16 cellular contexts compared by ENCODE assay signal in genomic region chr3:115549111-115549510, GRCh38.
A peak's percentile ranks its signal among the peaks of the same experiment; 100 is the strongest.
DNase-seq lines count a peak whose midpoint lies in the region; TF ChIP-seq lines count a peak whose summit lies in the region.
"Had no signal": no experiment of that assay in that cellular context is flagged by ENCODE, and none has a peak within 500 bp of the region (broad histone marks: within the 10 kb centered on the region; RNA-seq: fewer than 3 reads in every experiment).

No MANE protein-coding gene starts in this region.

- TF ChIP-seq EP300 in SK-N-SH (IDR thresholded peaks at IDR 0.05; ENCODE audit: borderline replicate concordance in 1 of 2, low read depth in 1 of 2, low read length in 1 of 2): 0 out of 4 replicates have a peak, but pooled peaks of 1 of the 2 experiments have one; percentile 8
- TF ChIP-seq EP300 in stomach (IDR thresholded peaks at IDR 0.05): no peak

- peaks cover 8 to 33% of the 10 kb centered on the region in 2 experiments; a peak in 2 of 4 replicates for H3K4me1 ChIP-seq in SK-N-SH (ENCODE audit: control insufficient read depth in 1 of 2, insufficient read depth in 2 of 2, low read depth in 1 of 2, low read length in 1 of 2)
- no peaks in the 10 kb centered on the region for H3K4me1 ChIP-seq in stomach
- H3K4me1 ChIP-seq: HAP-1 had no signal

- TF ChIP-seq RAD21 in SK-N-SH (IDR thresholded peaks at IDR 0.05; ENCODE audit: low read length): no peak

- CTCF ChIA-PET in SK-N-SH (lab: Yijun Ruan, JAX): interaction anchor here (1.0 kb wide), 1 partner anchor 235 kb away, joined by 5 read pairs; no protein-coding TSS in a partner anchor

- intact Hi-C loops in stomach (cut with DNase I; ENCODE audit: low total_unique reads): no loop called here

- TF ChIP-seq CTCF in AG10803 (conservative IDR thresholded peaks at IDR 0.05; ENCODE audit: low read length) (no peak), SK-N-SH (IDR thresholded peaks at IDR 0.05) (no peak), stomach (IDR thresholded peaks at IDR 0.05) (no peak)

- no peaks in the 10 kb centered on the region for H3K36me3 ChIP-seq in SK-N-SH (replicated peaks in 1 of 2; ENCODE audit: control insufficient read depth in 1 of 2, insufficient read depth in 2 of 2, low read length in 1 of 2)
- H3K36me3 ChIP-seq in stomach: no peaks in the 10 kb centered on the region
- H3K36me3 ChIP-seq: HAP-1 had no signal

- no peak overlapping the region for H3K4me3 ChIP-seq in AG10803 (ENCODE audit: low read length)
- no peak overlapping the region for H3K4me3 ChIP-seq in SK-N-SH (ENCODE audit: low read depth in 2 of 2, low read length in 1 of 2)
- no peak overlapping the region for H3K4me3 ChIP-seq in stomach
- H3K4me3 ChIP-seq: HAP-1 had no signal

- H3K9ac ChIP-seq in SK-N-SH: no peak overlapping the region

- H3K9me3 ChIP-seq in SK-N-SH (no peaks in the 10 kb centered on the region), stomach (no peaks in the 10 kb centered on the region)
- H3K9me3 ChIP-seq: HAP-1 had no signal

- H4K20me1 ChIP-seq in SK-N-SH (ENCODE audit: insufficient read depth): no peaks in the 10 kb centered on the region

- no peak for TF ChIP-seq POLR2A in stomach (IDR thresholded peaks at IDR 0.05)

- 9% methylated on average over 2 of the region's 2 CpGs for WGBS in SK-N-SH (ENCODE audit: low lambda C conversion rate)
- 66 to 79% (median 71%) methylated on average over 2 of the region's 2 CpGs for WGBS in stomach, 5 donors

- H3F3A ChIP-seq in SK-N-SH (replicated peaks; ENCODE audit: insufficient read depth): peaks cover 11% of the 10 kb centered on the region

- DNase-seq in AG10803 (ENCODE audit: low read depth): peak; percentile 19
- no peak for DNase-seq in SK-N-SH
- peak; percentile 70 for DNase-seq in fibroblast of gingiva (ENCODE audit: low read depth)
- peak; percentile 4 for DNase-seq in myocyte (ENCODE audit: low read depth)
- no peak for DNase-seq in stomach
- DNase-seq in cortex of kidney (lab: John Stamatoyannopoulos, UW): no peak
- no peak for DNase-seq in COLO668 (lab: John Stamatoyannopoulos, UW; ENCODE audit: unreplicated experiment)
- DNase-seq in NCI-H146 treated with DMSO at 0.1 percent for 48 hours (lab: John Stamatoyannopoulos, UW; ENCODE audit: unreplicated experiment): no peak
- DNase-seq: AML-193; DMS53; NCI-H1930; NCI-H526 treated with DMSO at 0.1 percent for 48 hours; NK-92 treated with Interleukin-12 subunit alpha and Interleukin-12 subunit beta, amount 100 ng/mL, for 24 hours; SHP77 treated with DMSO at 0.1 percent for 48 hours had no signal

- H3K27ac ChIP-seq in SK-N-SH (ENCODE audit: low read depth in 2 of 2, low read length in 1 of 2) (peak overlapping the region; percentile 19 to 92; a peak in 2 of 4 replicates), stomach (no peak overlapping the region)
- H3K27ac ChIP-seq: HL-60 had no signal

- H3K79me2 ChIP-seq in SK-N-SH (ENCODE audit: insufficient read depth): no peaks in the 10 kb centered on the region

- no peak overlapping the region for H2AFZ ChIP-seq in SK-N-SH (ENCODE audit: low read depth)

- H3K4me2 ChIP-seq in SK-N-SH: no peak overlapping the region

- no peaks in the 10 kb centered on the region for H3K9me2 ChIP-seq in SK-N-SH

- POLR2A ChIA-PET in SK-N-SH (lab: Yijun Ruan, JAX): no interaction called here

- no peaks in the 10 kb centered on the region for H3K27me3 ChIP-seq in SK-N-SH (ENCODE audit: insufficient read depth)
- H3K27me3 ChIP-seq in stomach: no peaks in the 10 kb centered on the region

TF ChIP-seq in SK-N-SH, 30 proteins besides CTCF, POLR2A, EP300 and RAD21:
- TF ChIP-seq FOXM1 (IDR thresholded peaks at IDR 0.05; ENCODE audit: low read depth) (no peak), TCF12 (IDR thresholded peaks at IDR 0.05) (no peak), TAF1 (IDR thresholded peaks at IDR 0.05; ENCODE audit: borderline replicate concordance, low read depth, low read length) (no peak), REST (IDR thresholded peaks at IDR 0.05; ENCODE audit: low read depth, low read length) (no peak), SIN3A (IDR thresholded peaks at IDR 0.05; ENCODE audit: borderline replicate concordance, low read depth, low read length) (no peak), NRF1 (IDR thresholded peaks at IDR 0.05; ENCODE audit: low read depth, low read length) (no peak), MAX (IDR thresholded peaks at IDR 0.05; ENCODE audit: low read depth) (no peak), IRF3 (IDR thresholded peaks at IDR 0.05; ENCODE audit: low read depth, low read length) (no peak), TEAD4 (IDR thresholded peaks at IDR 0.05; ENCODE audit: borderline replicate concordance, insufficient read depth) (no peak), ELF1 (IDR thresholded peaks at IDR 0.05) (no peak), CHD2 (IDR thresholded peaks at IDR 0.05; ENCODE audit: low read length, partially characterized antibody) (no peak), FOXJ3 (CRISPR knock-in tag; IDR thresholded peaks at IDR 0.05) (no peak), JUND (IDR thresholded peaks at IDR 0.05) (no peak), FOSL2 (IDR thresholded peaks at IDR 0.05; ENCODE audit: borderline replicate concordance, low read depth) (no peak)
TF ChIP-seq in SK-N-SH: peak in this region for 0.

Comparison
In these comparisons a context has a peak if more than half of its experiments do, and no peak if none do; other contexts are left out.
1. DNase-seq: peak in AG10803 (single experiment), fibroblast of gingiva (single experiment) and myocyte (single experiment); none in SK-N-SH (single experiment), stomach (single experiment), cortex of kidney (single experiment), COLO668 (single experiment) and NCI-H146 treated with DMSO at 0.1 percent for 48 hours (single experiment).
2. H3K27ac ChIP-seq: peak in SK-N-SH (2 of 2); none in stomach (0 of 5).